20 cellular contexts compared by ENCODE assay signal in the genomic region with DNA sequence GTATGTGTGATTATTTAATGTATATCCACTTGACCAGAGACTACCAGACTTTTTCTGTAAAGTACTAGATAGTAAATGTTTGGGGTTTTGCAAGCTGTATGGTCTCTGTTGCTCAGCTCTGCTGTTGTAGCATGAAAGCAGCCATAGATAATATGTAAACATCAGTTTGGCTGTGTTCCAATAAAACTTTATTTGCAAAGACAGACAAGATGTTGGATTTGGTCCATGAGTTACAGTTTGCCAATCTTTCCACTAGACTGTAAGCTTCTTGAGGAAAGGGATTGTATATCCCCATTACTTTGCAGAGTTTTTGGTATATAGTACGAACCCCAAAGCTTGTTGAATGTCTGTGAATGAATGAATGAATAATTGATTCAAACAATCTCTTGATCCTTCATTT.
"Had no signal": no experiment of that assay in that cellular context is flagged by ENCODE, and none has a peak within 500 bp of the region (broad histone marks: within the 10 kb centered on the region; RNA-seq: fewer than 3 reads in every experiment).

No MANE protein-coding gene starts in this region.

- H3K4me3 Mint-ChIP-seq: naive thymus-derived CD8-positive, alpha-beta T cell had no signal

- H3K27me3 ChIP-seq: body of pancreas, heart left ventricle, testis had no signal

- H3K27me3 Mint-ChIP-seq: naive thymus-derived CD8-positive, alpha-beta T cell had no signal

- H3K4me3 ChIP-seq: body of pancreas, heart left ventricle, mucosa of descending colon, testis had no signal

- ATAC-seq: body of pancreas, heart left ventricle, mucosa of descending colon, right cardiac atrium had no signal

- FAIRE-seq: frontal cortex, islet of Langerhans, TTC549 had no signal

- DNase-seq: activated CD4-positive, alpha-beta T cell treated with anti-CD3 and anti-CD28 coated beads, Interleukin-2, amount 50 U/mL, for 48 hours; activated CD4-positive, CD25-positive, alpha-beta regulatory T cell; activated CD8-positive, alpha-beta memory T cell treated with anti-CD3 and anti-CD28 coated beads, Interleukin-2, amount 50 U/mL, for 48 hours; activated effector memory CD4-positive, alpha-beta T cell treated with anti-CD3 and anti-CD28 coated beads, Interleukin-2, amount 50 U/mL, for 16 hours; amniotic stem cell; body of pancreas; central memory CD4-positive, alpha-beta T cell; effector memory CD4-positive, alpha-beta T cell; heart left ventricle; mucosa of descending colon; naive thymus-derived CD8-positive, alpha-beta T cell; nucleus accumbens; right cardiac atrium; stimulated activated CD4-positive, alpha-beta T cell treated with anti-CD3 and anti-CD28 coated beads, Interleukin-1b, Interleukin-23, amount 100 ng/mL, for 48 hours; stimulated activated naive CD4-positive, alpha-beta T cell treated with Interleukin-2 at 50 U/mL for 16 hours; T-helper 2 cell; testis had no signal

- H3K27ac ChIP-seq: body of pancreas, heart left ventricle, testis had no signal

- H3K9me3 ChIP-seq: body of pancreas, heart left ventricle, mucosa of descending colon, testis had no signal

- H3K9me3 Mint-ChIP-seq: naive thymus-derived CD8-positive, alpha-beta T cell had no signal

- H3K4me1 ChIP-seq: body of pancreas, testis had no signal
